In the genomic region with DNA sequence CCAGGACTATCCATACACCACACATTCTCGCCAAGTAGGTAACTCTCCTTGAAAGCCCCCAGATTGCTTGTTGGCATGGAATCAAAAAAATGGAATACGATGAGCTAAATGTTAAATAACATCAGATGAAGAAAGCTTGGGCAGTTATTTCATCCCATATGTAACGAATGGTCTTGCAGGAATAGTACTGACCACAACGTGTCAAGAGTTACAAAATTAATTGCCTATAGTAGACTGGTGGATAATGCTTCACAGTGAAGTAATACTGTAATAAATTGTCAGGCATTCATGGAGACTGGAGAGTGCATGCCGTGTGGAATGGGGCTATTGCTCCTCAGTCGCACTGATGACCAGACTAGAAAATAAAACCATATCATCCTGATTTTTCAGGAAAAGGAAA, we compare ENCODE assay signal across 28 cellular contexts.
"Had no signal": no experiment of that assay in that cellular context is flagged by ENCODE, and none has a peak within 500 bp of the region (broad histone marks: within the 10 kb centered on the region; RNA-seq: fewer than 3 reads in every experiment).

No MANE protein-coding gene starts in this region.

- FAIRE-seq: TTC549 had no signal

- H3K9ac ChIP-seq: SK-N-SH had no signal

- H3K4me2 ChIP-seq: SK-N-SH had no signal

- H3K36me3 ChIP-seq: adrenal gland, brain microvascular endothelial cell, MG63, Peyer's patch, SJSA1 had no signal

- ATAC-seq: activated CD8-positive, alpha-beta T cell treated with anti-CD3 and anti-CD28 coated beads, Interleukin-2, amount 10 ng/mL, durations not matched to agents 7 days and 5 days; activated naive CD4-positive, alpha-beta T cell treated with anti-CD3 and anti-CD28 coated beads, Interleukin-2, amount 50 U/mL, for 72 hours; PC-3 had no signal

- H3K9me3 ChIP-seq: adrenal gland, MG63, Peyer's patch, SK-N-SH had no signal

- H3K4me3 ChIP-seq: adrenal gland, MG63, Peyer's patch, SJSA1 had no signal

- DNase-seq: activated CD4-positive, alpha-beta T cell treated with anti-CD3 and anti-CD28 coated beads, Interleukin-2, amount 10 ng/mL, durations not matched to agents 24 days and 14 days; activated CD4-positive, alpha-beta T cell treated with anti-CD3 and anti-CD28 coated beads, Interleukin-2, amount 50 U/mL, for 48 hours; activated CD8-positive, alpha-beta T cell treated with anti-CD3 and anti-CD28 coated beads, Interleukin-2, amount 10 ng/mL, durations not matched to agents 7 days and 5 days; activated gamma-delta T cell treated with Interleukin-2 at 50 U/mL for 16 hours; activated naive CD4-positive, alpha-beta T cell treated with anti-CD3 and anti-CD28 coated beads for 36 hours; activated T-cell treated with anti-CD3 and anti-CD28 coated beads, Interleukin-2, amount 50 U/mL, for 24 hours; adrenal gland; anterior cingulate cortex; brain microvascular endothelial cell; central memory CD4-positive, alpha-beta T cell; Kasumi-1; KG1; MG63; NCI-H1092; NCI-H1436 treated with DMSO at 0.1 percent for 48 hours; NCI-H187; NCI-H2029 treated with DMSO at 0.1 percent for 48 hours; NCI-H2171 treated with DMSO at 0.1 percent for 48 hours; NCI-H2227 treated with DMSO at 0.1 percent for 48 hours; NCI-H524 treated with DMSO at 0.1 percent for 48 hours; PC-3; Peyer's patch; RPMI8226; SHP77 treated with DMSO at 0.1 percent for 48 hours; SK-N-SH had no signal

- H3K27ac ChIP-seq: adrenal gland, brain microvascular endothelial cell, Peyer's patch, SJSA1 had no signal

- H3K4me1 ChIP-seq: adrenal gland, Peyer's patch, SJSA1 had no signal

- H3K27me3 ChIP-seq: adrenal gland, brain microvascular endothelial cell, MG63, Peyer's patch, SJSA1 had no signal
